In the genomic region with DNA sequence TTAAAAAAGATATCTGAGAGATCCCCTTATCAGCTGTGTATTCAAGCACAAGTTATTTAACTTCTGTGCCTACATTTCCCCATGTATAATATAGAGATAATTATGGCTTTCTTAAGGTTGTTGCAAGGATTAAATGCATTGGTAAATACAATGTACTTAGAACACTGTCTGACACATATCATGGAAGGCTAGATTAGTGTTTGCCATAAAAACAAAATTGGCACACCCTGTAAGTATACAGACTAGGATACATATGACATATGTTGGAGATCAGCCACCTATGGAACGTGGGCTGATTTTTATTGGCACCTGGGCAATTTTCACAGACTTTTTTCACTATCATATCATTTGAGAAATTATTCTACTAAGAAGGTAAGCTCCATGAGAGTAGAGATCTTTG, we compare ENCODE assay signal across 9 cellular contexts. TPM values are rescaled to one million over a fixed set of nuclear protein-coding genes. Genes with fewer than 3 reads are reported as not detected.
"Had no signal": no experiment of that assay in that cellular context is flagged by ENCODE, and none has a peak within 500 bp of the region (broad histone marks: within the 10 kb centered on the region; RNA-seq: fewer than 3 reads in every experiment).

No MANE protein-coding gene starts in this region.

- DNase-seq: GM23248, GOT3, H7, HFFc6, IMR-90 had no signal

- H3K36me3 ChIP-seq: HAP-1 had no signal

- H3K4me3 ChIP-seq: GM23248, HAP-1, K562 had no signal

- FAIRE-seq: K562 had no signal

- H3K9me3 ChIP-seq: HAP-1 had no signal

- ATAC-seq: HCT116, K562 had no signal

- H3K4me1 ChIP-seq: HAP-1 had no signal

RNA-seq across cellular contexts. Expression of a gene that starts 2.2 kb away (rescaled TPM):
- total RNA-seq: GM23248, H4 had no signal
